8 cellular contexts compared by ENCODE assay signal in the genomic region with DNA sequence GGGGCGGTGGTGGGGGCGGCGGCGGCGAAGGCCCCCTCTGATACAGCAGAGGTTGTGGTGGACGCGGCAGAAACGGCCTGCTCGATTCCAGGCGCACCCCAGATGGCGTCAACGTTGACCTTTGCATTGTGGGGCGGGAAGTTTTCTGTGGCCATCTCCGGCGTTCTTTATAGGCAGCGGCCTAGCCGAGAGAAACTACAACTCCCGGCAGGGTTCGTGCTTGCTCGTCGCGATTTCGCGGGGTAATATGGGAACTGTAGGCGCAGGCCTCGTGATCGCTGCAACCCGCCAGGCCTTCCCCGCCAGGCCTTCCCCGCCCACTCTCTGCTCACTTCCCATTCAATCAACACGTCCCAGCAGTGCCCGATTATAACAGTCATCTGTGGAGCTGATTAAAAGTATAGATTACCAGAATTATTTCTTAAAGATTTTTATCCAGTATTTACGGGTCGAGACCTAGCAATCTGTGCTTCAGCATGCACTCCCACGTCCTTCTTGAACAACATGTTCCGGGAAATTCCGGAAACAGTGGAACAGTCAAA. TPM values are rescaled to one million over a fixed set of nuclear protein-coding genes. Genes with fewer than 3 reads are reported as not detected.
A peak's percentile ranks its signal among the peaks of the same experiment; 100 is the strongest.
DNase-seq lines count a peak whose midpoint lies in the region; ATAC-seq, FAIRE-seq and TF ChIP-seq lines count a peak whose summit lies in the region.

A gene (minus strand): TSS at position 74 of the 542 bp plus-strand sequence. CDS start 214 bp downstream, outside the sequence.

- peak; percentile 93 for ATAC-seq in HG03442 (IDR thresholded peaks at IDR 0.05; ENCODE audit: unreplicated experiment)

- H2AFZ ChIP-seq in keratinocyte (ENCODE audit: control insufficient read depth, low read length): peak within 1 kb of the TSS; percentile 78

- FAIRE-seq in GM19239 (lab: Jason Lieb, UNC) (peak; percentile 95), keratinocyte (lab: Jason Lieb, UNC) (no peak)

- H3K27me3 ChIP-seq in keratinocyte (ENCODE audit: control insufficient read depth, extremely low read depth, insufficient read depth, low read length): no peaks in the 10 kb centered on the region

- H4K20me1 ChIP-seq in keratinocyte (ENCODE audit: control insufficient read depth, extremely low read depth, insufficient read depth, low read length): peaks cover 10% of the 10 kb centered on the region

- dilution Hi-C loops in keratinocyte (cut with MboI; ENCODE audit: extremely low pct_ligation_motif_present, low sequenced_read_pairs): no loop called here

- peak within 1 kb of the TSS; percentile 93 for H3K9ac ChIP-seq in keratinocyte (ENCODE audit: control insufficient read depth, extremely low read depth, insufficient read depth, low read length)

- peak; percentile 95 to 96 for DNase-seq in AML-193 (lab: John Stamatoyannopoulos, UW)
- DNase-seq in GM19239 (ENCODE audit: insufficient read length, low spot score): peak; percentile 78
- peak; percentile 94 for DNase-seq in NCI-H510A treated with DMSO at 0.1 percent for 48 hours (lab: John Stamatoyannopoulos, UW)
- peak; percentile 86 to 91 for DNase-seq in activated CD4-positive, alpha-beta T cell treated with anti-CD3 and anti-CD28 coated beads for 24 hours (ENCODE audit: low read depth in 2 of 2)
- peak; percentile 93 for DNase-seq in cerebellum (ENCODE audit: low spot score)
- DNase-seq in keratinocyte (ENCODE audit: low read depth, low spot score): peak; percentile 71
- peak; percentile 89 to 95 (median 89) for DNase-seq in stimulated activated CD4-positive, alpha-beta T cell treated with anti-CD3 and anti-CD28 coated beads, Interleukin-12 subunit alpha, Interleukin-12 subunit beta, amount 100 ng/mL, for 48 hours (ENCODE audit: low read depth in 2 of 3, low spot score in 1 of 3)

- H3K79me2 ChIP-seq in keratinocyte (ENCODE audit: control insufficient read depth, insufficient read depth, low read length): peaks cover 45% of the 10 kb centered on the region

- H3K4me2 ChIP-seq in keratinocyte (ENCODE audit: control insufficient read depth, extremely low read depth, insufficient read depth, low read depth, low read length): peak within 1 kb of the TSS; percentile 87

- H3K9me3 ChIP-seq in keratinocyte (ENCODE audit: control insufficient read depth, low read depth, low read length): no peaks in the 10 kb centered on the region

- H3K9me1 ChIP-seq in keratinocyte (ENCODE audit: control insufficient read depth, extremely low read depth, insufficient read depth, low read length): peaks cover 6% of the 10 kb centered on the region

- H3K27ac ChIP-seq in keratinocyte (ENCODE audit: control insufficient read depth, insufficient read depth, low read length): peak within 1 kb of the TSS; percentile 82

- H3K4me3 ChIP-seq in keratinocyte (ENCODE audit: control insufficient read depth in 2 of 3, extremely low read depth in 1 of 3, insufficient read depth in 2 of 3, low read depth in 1 of 3, low read length in 3 of 3): peak within 1 kb of the TSS; percentile 53 to 79 (median 64)

- peaks cover 3 to 21% of the 10 kb centered on the region in 2 experiments for H3K36me3 ChIP-seq in keratinocyte (ENCODE audit: control insufficient read depth in 2 of 2, extremely low read depth in 1 of 2, insufficient read depth in 2 of 2, low read length in 2 of 2)

- H3K4me1 ChIP-seq in keratinocyte (ENCODE audit: control insufficient read depth, extremely low read depth, insufficient read depth, low read length): peaks cover 19% of the 10 kb centered on the region

- no peak for TF ChIP-seq CTCF in keratinocyte (optimal IDR thresholded peaks at IDR 0.05 in 1 of 3, IDR thresholded peaks at IDR 0.05 in 1 of 3, conservative IDR thresholded peaks at IDR 0.05 in 1 of 3; ENCODE audit: extremely low read depth in 1 of 3, insufficient read depth in 2 of 3, low read length in 3 of 3)

RNA-seq across cellular contexts. Expression of the gene that starts here (rescaled TPM):
- 46.4 TPM for total RNA-seq in cerebellum
- 37.5 to 46.8 TPM (median 37.5 TPM) in 3 replicates for polyA plus RNA-seq in keratinocyte
- 69.0 TPM for polyA plus RNA-seq in keratinocyte (2011; ENCODE audit: low read depth)
- 36.4 and 47.5 TPM in 2 replicates for polyA plus RNA-seq in keratinocyte (2011; cell fraction: cytosol; rRNA removed)
- 32.3 and 41.5 TPM in 2 replicates for polyA plus RNA-seq in keratinocyte (2011; cell fraction: nucleus; rRNA removed)
- 35.8 and 53.4 TPM in 2 replicates for polyA plus RNA-seq in keratinocyte (2012; ENCODE audit: low replicate concordance)
- 1.7 to 31.9 TPM (median 30.5 TPM) in 3 replicates for polyA minus RNA-seq in keratinocyte
- polyA minus RNA-seq in keratinocyte (2011; cell fraction: cytosol; rRNA and poly(A)+ RNA removed): 26.1 TPM
- 3.7 and 8.3 TPM in 2 replicates for polyA minus RNA-seq in keratinocyte (2011; cell fraction: nucleus; rRNA and poly(A)+ RNA removed)

Comparison
In these comparisons a context has a peak if more than half of its experiments do, and no peak if none do; other contexts are left out.
1. Peak in every context shown above with its lines: DNase-seq, ATAC-seq, H3K4me3 ChIP-seq and H3K27ac ChIP-seq.